29 cellular contexts compared by ENCODE assay signal in genomic region chr2:15899327-15899612, GRCh38. TPM values are rescaled to one million over a fixed set of nuclear protein-coding genes. Genes with fewer than 3 reads are reported as not detected.
"Had no signal": no experiment of that assay in that cellular context is flagged by ENCODE, and none has a peak within 500 bp of the region (broad histone marks: within the 10 kb centered on the region; RNA-seq: fewer than 3 reads in every experiment).

No MANE protein-coding gene starts in this region.

- H3K27me3 Mint-ChIP-seq: stimulated activated naive B cell treated with anti-CD40 and anti-IgM and Interleukin-4, amounts not matched to agents 10 μg/mL and 1 μg/mL and 100 μg/mL, for 72 hours; stimulated activated naive CD8-positive, alpha-beta T cell treated with anti-CD3 and anti-CD28 coated beads, Interleukin-15, amount 100 ng/mL, for 72 hours; stimulated activated naive CD8-positive, alpha-beta T cell treated with anti-CD3 and anti-CD28 coated beads, Interleukin-15, Interleukin-2, amounts not matched to agents 100 ng/mL and 50 ng/mL, for 24 hours; type B pancreatic cell had no signal

- H3K27ac ChIP-seq: stomach, suprapubic skin, testis, thoracic aorta, thyroid gland, tibial artery, tibial nerve, transverse colon, upper lobe of left lung, upper lobe of right lung, uterus, vagina had no signal

- H3K4me1 Mint-ChIP-seq: stimulated activated effector memory CD8-positive, alpha-beta T cell treated with anti-CD3 and anti-CD28 coated beads, Interleukin-12 subunit alpha, Interleukin-12 subunit beta, amount 100 ng/mL, for 72 hours; stimulated activated memory B cell treated with anti-CD40 and anti-IgM and Interleukin-4, amounts not matched to agents 10 μg/mL and 1 μg/mL and 100 μg/mL, for 72 hours; stimulated activated naive B cell treated with anti-CD40 and anti-IgM and Interleukin-4, amounts not matched to agents 10 μg/mL and 1 μg/mL and 100 μg/mL, for 72 hours; stimulated activated naive CD8-positive, alpha-beta T cell treated with anti-CD3 and anti-CD28 coated beads, Interleukin-15, amount 100 ng/mL, for 72 hours had no signal

- H3K36me3 Mint-ChIP-seq: stimulated activated effector memory CD8-positive, alpha-beta T cell treated with anti-CD3 and anti-CD28 coated beads, Interleukin-12 subunit alpha, Interleukin-12 subunit beta, amount 100 ng/mL, for 72 hours; stimulated activated memory B cell treated with anti-CD40 and anti-IgM and Interleukin-4, amounts not matched to agents 10 μg/mL and 1 μg/mL and 100 μg/mL, for 72 hours; stimulated activated naive B cell treated with anti-CD40 and anti-IgM and Interleukin-4, amounts not matched to agents 10 μg/mL and 1 μg/mL and 100 μg/mL, for 72 hours; type B pancreatic cell had no signal

- DNase-seq: stimulated activated CD4-positive, alpha-beta T cell treated with anti-CD3 and anti-CD28 coated beads, Interleukin-2, amount 100 ng/mL, for 48 hours; stimulated activated CD4-positive, alpha-beta T cell treated with anti-CD3 and anti-CD28 coated beads, Interleukin-4, amount 100 ng/mL, for 1 hour; stimulated activated CD4-positive, alpha-beta T cell treated with anti-CD3 and anti-CD28 coated beads, Interleukin-4, amount 100 ng/mL, for 24 hours; stimulated activated CD4-positive, alpha-beta T cell treated with anti-CD3 and anti-CD28 coated beads, Interleukin-4, amount 100 ng/mL, for 4 hours; stimulated activated CD8-positive, alpha-beta memory T cell treated with anti-CD3 and anti-CD28 coated beads, Interleukin-4, amount 100 ng/mL, for 48 hours; stimulated activated naive B cell treated with anti-CD40 and anti-IgM and Interleukin-4, amounts not matched to agents 10 μg/mL and 1 μg/mL and 100 μg/mL, for 72 hours; stimulated activated naive CD4-positive, alpha-beta T cell; stimulated activated naive CD4-positive, alpha-beta T cell treated with Interleukin-2 at 50 U/mL for 16 hours; stimulated activated naive CD8-positive, alpha-beta T cell treated with anti-CD3 and anti-CD28 coated beads, Interleukin-15, amount 100 ng/mL, for 72 hours; stimulated activated naive CD8-positive, alpha-beta T cell treated with anti-CD3 and anti-CD28 coated beads, Interleukin-15, Interleukin-2, amounts not matched to agents 100 U/mL and 50 U/mL, for 24 hours; stomach; substantia nigra; testis; thyroid gland; tibial artery; transverse colon; upper lobe of left lung; upper lobe of right lung; uterus had no signal

- H3K27ac Mint-ChIP-seq: stimulated activated effector memory CD8-positive, alpha-beta T cell treated with anti-CD3 and anti-CD28 coated beads, Interleukin-12 subunit alpha, Interleukin-12 subunit beta, amount 100 ng/mL, for 72 hours; stimulated activated memory B cell treated with anti-CD40 and anti-IgM and Interleukin-4, amounts not matched to agents 10 μg/mL and 1 μg/mL and 100 μg/mL, for 72 hours; stimulated activated naive B cell treated with anti-CD40 and anti-IgM and Interleukin-4, amounts not matched to agents 10 μg/mL and 1 μg/mL and 100 μg/mL, for 72 hours; stimulated activated naive CD8-positive, alpha-beta T cell treated with anti-CD3 and anti-CD28 coated beads, Interleukin-15, amount 100 ng/mL, for 72 hours; stimulated activated naive CD8-positive, alpha-beta T cell treated with anti-CD3 and anti-CD28 coated beads, Interleukin-15, Interleukin-2, amounts not matched to agents 100 ng/mL and 50 ng/mL, for 24 hours; type B pancreatic cell had no signal

- H3K4me3 ChIP-seq: stomach, suprapubic skin, testis, thoracic aorta, thyroid gland, tibial artery, tibial nerve, transverse colon, upper lobe of left lung, upper lobe of right lung, uterus, vagina had no signal

- H3K9me3 ChIP-seq: suprapubic skin, testis, thyroid gland, upper lobe of right lung, uterus, vagina had no signal

- H3K36me3 ChIP-seq: stomach, suprapubic skin, thoracic aorta, thyroid gland, tibial artery, tibial nerve, transverse colon, upper lobe of left lung, upper lobe of right lung, uterus, vagina had no signal

- H3K4me3 Mint-ChIP-seq: stimulated activated effector memory CD8-positive, alpha-beta T cell treated with anti-CD3 and anti-CD28 coated beads, Interleukin-12 subunit alpha, Interleukin-12 subunit beta, amount 100 ng/mL, for 72 hours; stimulated activated memory B cell treated with anti-CD40 and anti-IgM and Interleukin-4, amounts not matched to agents 10 μg/mL and 1 μg/mL and 100 μg/mL, for 72 hours; stimulated activated naive B cell treated with anti-CD40 and anti-IgM and Interleukin-4, amounts not matched to agents 10 μg/mL and 1 μg/mL and 100 μg/mL, for 72 hours; stimulated activated naive CD8-positive, alpha-beta T cell treated with anti-CD3 and anti-CD28 coated beads, Interleukin-15, amount 100 ng/mL, for 72 hours; stimulated activated naive CD8-positive, alpha-beta T cell treated with anti-CD3 and anti-CD28 coated beads, Interleukin-15, Interleukin-2, amounts not matched to agents 100 ng/mL and 50 ng/mL, for 24 hours; type B pancreatic cell had no signal

- H3K27me3 ChIP-seq: stomach, suprapubic skin, testis, thyroid gland, tibial artery, tibial nerve, transverse colon, upper lobe of left lung, upper lobe of right lung, uterus, vagina had no signal

- H3K4me1 ChIP-seq: stomach, suprapubic skin, testis, tibial artery, tibial nerve, transverse colon, upper lobe of left lung, upper lobe of right lung, uterus, vagina had no signal

- FAIRE-seq: urothelium cell line had no signal

- ATAC-seq: stimulated activated effector memory CD8-positive, alpha-beta T cell treated with anti-CD3 and anti-CD28 coated beads, Interleukin-12 subunit alpha, Interleukin-12 subunit beta, amount 100 ng/mL, for 72 hours; stimulated activated memory B cell treated with anti-CD40 and anti-IgM and Interleukin-4, amounts not matched to agents 10 μg/mL and 1 μg/mL and 100 μg/mL, for 72 hours; stimulated activated naive B cell treated with anti-CD40 and anti-IgM and Interleukin-4, amounts not matched to agents 10 μg/mL and 1 μg/mL and 100 μg/mL, for 72 hours; stimulated activated naive CD8-positive, alpha-beta T cell treated with anti-CD3 and anti-CD28 coated beads, Interleukin-15, amount 100 ng/mL, for 72 hours; stimulated activated naive CD8-positive, alpha-beta T cell treated with anti-CD3 and anti-CD28 coated beads, Interleukin-15, Interleukin-2, amounts not matched to agents 100 U/mL and 50 U/mL, for 24 hours; upper lobe of right lung had no signal

RNA-seq across cellular contexts. Expression of gene MYCN, which starts 41.1 kb away (rescaled TPM):
- total RNA-seq: subcutaneous adipose tissue had no signal
